1 cellular context compared by ENCODE assay signal in the genomic region with DNA sequence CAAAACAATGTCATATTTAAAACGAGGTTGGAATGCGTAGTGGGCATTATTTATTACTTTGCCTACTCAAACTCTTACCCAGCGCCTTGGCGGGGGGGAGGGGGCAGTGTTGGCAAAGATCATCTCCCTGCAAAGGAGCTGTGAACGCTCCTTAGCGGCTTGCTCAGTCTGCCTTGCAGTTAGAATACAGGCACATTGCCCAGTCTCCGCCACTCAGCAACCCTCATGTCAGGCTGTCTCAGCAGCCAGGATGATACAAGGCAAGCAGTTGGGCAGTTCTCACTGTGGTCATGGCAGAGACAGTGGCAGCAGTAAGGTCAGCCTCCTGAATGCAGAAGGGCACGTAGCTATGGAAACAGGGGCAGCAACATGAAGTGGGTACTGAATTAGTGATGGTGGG.
TF ChIP-seq lines count a peak whose summit lies in the region.

No MANE protein-coding gene starts in this region.

TF ChIP-seq in IMR-90, 13 proteins besides CTCF, POLR2A, EP300 and RAD21:
- TF ChIP-seq SMC3 (IDR thresholded peaks at IDR 0.05; ENCODE audit: low read depth, low read length) = no peak
- TF ChIP-seq FOS (IDR thresholded peaks at IDR 0.05; ENCODE audit: low read depth, low read length) = no peak
- no peak for TF ChIP-seq BHLHE40 (IDR thresholded peaks at IDR 0.05; ENCODE audit: low read depth, low read length)
- TF ChIP-seq, protein P1, sequence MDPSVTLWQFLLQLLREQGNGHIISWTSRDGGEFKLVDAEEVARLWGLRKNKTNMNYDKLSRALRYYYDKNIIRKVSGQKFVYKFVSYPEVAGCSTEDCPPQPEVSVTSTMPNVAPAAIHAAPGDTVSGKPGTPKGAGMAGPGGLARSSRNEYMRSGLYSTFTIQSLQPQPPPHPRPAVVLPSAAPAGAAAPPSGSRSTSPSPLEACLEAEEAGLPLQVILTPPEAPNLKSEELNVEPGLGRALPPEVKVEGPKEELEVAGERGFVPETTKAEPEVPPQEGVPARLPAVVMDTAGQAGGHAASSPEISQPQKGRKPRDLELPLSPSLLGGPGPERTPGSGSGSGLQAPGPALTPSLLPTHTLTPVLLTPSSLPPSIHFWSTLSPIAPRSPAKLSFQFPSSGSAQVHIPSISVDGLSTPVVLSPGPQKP (IDR thresholded peaks at IDR 0.05; ENCODE audit: borderline replicate concordance, low read depth, low read length) = no peak
- TF ChIP-seq RFX5 (IDR thresholded peaks at IDR 0.05; ENCODE audit: low read depth, low read length) = no peak
- no peak for TF ChIP-seq NFE2L2 (IDR thresholded peaks at IDR 0.05; ENCODE audit: low read depth, low read length)
- no peak for TF ChIP-seq CHD1 (IDR thresholded peaks at IDR 0.05; ENCODE audit: low read depth, low read length)
- no peak for TF ChIP-seq RCOR1 (IDR thresholded peaks at IDR 0.05; ENCODE audit: insufficient replicate concordance, low read length)
- TF ChIP-seq MAZ (IDR thresholded peaks at IDR 0.05; ENCODE audit: borderline replicate concordance, low read depth, low read length) = no peak
- no peak for TF ChIP-seq MXI1 (IDR thresholded peaks at IDR 0.05; ENCODE audit: borderline replicate concordance, low read depth, low read length)
- TF ChIP-seq MAFK (IDR thresholded peaks at IDR 0.05; ENCODE audit: low read depth, low read length) = no peak
